In the genomic region with DNA sequence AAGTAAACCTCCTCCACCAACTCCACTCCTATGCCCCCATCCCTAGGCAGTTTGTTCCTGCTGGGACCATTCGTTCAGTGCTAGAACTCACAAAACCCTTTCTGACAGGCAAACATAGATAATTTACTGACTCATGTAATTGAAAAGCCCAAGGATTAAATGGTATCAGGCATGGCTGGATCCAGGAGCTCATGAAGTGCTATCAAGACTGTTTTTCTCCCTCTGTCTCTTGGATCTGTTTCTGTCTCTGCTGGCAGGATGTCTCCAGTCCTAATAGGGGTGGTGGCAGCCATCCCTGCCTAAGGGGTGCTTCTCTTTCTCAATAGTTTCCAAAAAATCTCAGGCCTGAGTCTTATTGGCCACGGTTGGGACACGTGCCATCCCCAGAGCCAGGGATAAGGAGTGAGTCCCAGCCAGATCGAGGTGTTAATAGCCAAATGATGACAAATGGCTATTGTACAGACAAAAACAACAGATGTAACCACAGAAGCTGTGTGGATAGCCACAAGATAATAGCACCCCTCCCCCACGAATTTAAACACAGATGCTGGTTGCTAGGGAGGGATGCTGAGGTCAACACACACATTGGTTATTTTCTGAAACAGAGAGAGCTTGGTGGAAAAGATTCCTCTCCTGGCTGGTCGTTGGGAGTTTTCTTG, we compare ENCODE assay signal across 13 cellular contexts.
DNase-seq lines count a peak whose midpoint lies in the region; FAIRE-seq lines count a peak whose summit lies in the region.
"Had no signal": no experiment of that assay in that cellular context is flagged by ENCODE, and none has a peak within 500 bp of the region (broad histone marks: within the 10 kb centered on the region; RNA-seq: fewer than 3 reads in every experiment).

No MANE protein-coding gene starts in this region.

- H2BK15ac ChIP-seq in neuronal stem cell (ENCODE audit: low read length), result no peak overlapping the region

- H3K4ac ChIP-seq in neuronal stem cell (ENCODE audit: low read length), result no peak overlapping the region

- no peak overlapping the region for H2AK5ac ChIP-seq in neuronal stem cell (ENCODE audit: low read depth, low read length)

- no peak overlapping the region for H2AFZ ChIP-seq in neuronal stem cell (ENCODE audit: low read length)

- H2BK120ac ChIP-seq in neuronal stem cell (ENCODE audit: low read depth, low read length), result no peak overlapping the region

- H3K27ac ChIP-seq in neuronal stem cell (replicated peaks; ENCODE audit: low read length), result no peak overlapping the region
- H3K27ac ChIP-seq: thyroid gland had no signal

- H3K4me1 ChIP-seq in neuronal stem cell (ENCODE audit: control insufficient read depth in 2 of 2, insufficient read depth in 1 of 2, low read depth in 1 of 2, low read length in 2 of 2), result peaks cover 0 to 1% of the 10 kb centered on the region in 2 donors
- H3K4me1 ChIP-seq: thyroid gland had no signal

- H4K8ac ChIP-seq in neuronal stem cell (ENCODE audit: low read depth, low read length), result no peak overlapping the region

- no peaks in the 10 kb centered on the region for H3K36me3 ChIP-seq in neuronal stem cell (replicated peaks in 1 of 2; ENCODE audit: control insufficient read depth in 2 of 2, insufficient read depth in 2 of 2, low read length in 2 of 2)
- H3K36me3 ChIP-seq: thyroid gland had no signal

- peak; percentile 71 for DNase-seq in AG20443 (ENCODE audit: low spot score)
- DNase-seq in GM19239 (ENCODE audit: insufficient read length, low spot score), result no peak
- peak; percentile 65 for DNase-seq in NCI-H82 treated with DMSO at 0.1 percent for 48 hours (lab: John Stamatoyannopoulos, UW; ENCODE audit: unreplicated experiment)
- peak; percentile 55 for DNase-seq in glomerular visceral epithelial cell (ENCODE audit: extremely low spot score)
- DNase-seq in stimulated activated CD4-positive, alpha-beta T cell treated with anti-CD3 and anti-CD28 coated beads, Interleukin-2, amount 100 ng/mL, for 48 hours, result no peak
- DNase-seq in NCI-H526 treated with DMSO at 0.1 percent for 48 hours (lab: John Stamatoyannopoulos, UW), result no peak
- DNase-seq in neuronal stem cell (ENCODE audit: low spot score), result no peak
- DNase-seq in HTR-8/SVneo (ENCODE audit: insufficient read length, low spot score), result no peak
- DNase-seq: activated CD4-positive, alpha-beta T cell treated with anti-CD3 and anti-CD28 coated beads, Interleukin-2, amount 10 ng/mL, durations not matched to agents 24 days and 14 days; activated naive CD8-positive, alpha-beta T cell treated with anti-CD3 and anti-CD28 coated beads, Interleukin-2, amount 50 U/mL, for 24 hours; SK-N-SH; thyroid gland had no signal

- H2BK12ac ChIP-seq in neuronal stem cell (ENCODE audit: low read length), result no peak overlapping the region

- H3K4me2 ChIP-seq in neuronal stem cell (ENCODE audit: insufficient read depth, low read length, poor library complexity, severe bottlenecking), result no peak overlapping the region
- H3K4me2 ChIP-seq: SK-N-SH had no signal

- no peak overlapping the region for H3K4me3 ChIP-seq in neuronal stem cell (ENCODE audit: low read length in 2 of 2)
- H3K4me3 ChIP-seq: thyroid gland had no signal

- no peaks in the 10 kb centered on the region for H3K79me1 ChIP-seq in neuronal stem cell (ENCODE audit: low read depth, low read length)

- no peak overlapping the region for H3K18ac ChIP-seq in neuronal stem cell (ENCODE audit: low read length)

- H4K91ac ChIP-seq in neuronal stem cell (ENCODE audit: low read depth, low read length, poor library complexity), result no peak overlapping the region

- FAIRE-seq in GM19239 (lab: Jason Lieb, UNC), result peak; percentile 11
- FAIRE-seq in HTR-8/SVneo (lab: Jason Lieb, UNC), result no peak
- FAIRE-seq: endothelial cell of umbilical vein had no signal

- no CpG with 5 or more reads among the region's 6 CpGs for WGBS in neuronal stem cell (ENCODE audit: extremely low coverage in 2 of 2, insufficient read length in 2 of 2, insufficient replicate concordance in 1 of 2), 2 donors

- no peak overlapping the region for H2BK5ac ChIP-seq in neuronal stem cell (ENCODE audit: low read length)

- H3K9ac ChIP-seq in neuronal stem cell (ENCODE audit: low read depth, low read length, poor library complexity), result no peak overlapping the region
- H3K9ac ChIP-seq: SK-N-SH had no signal

- H3K9me3 ChIP-seq in neuronal stem cell (replicated peaks in 1 of 2; ENCODE audit: control insufficient read depth in 2 of 2, insufficient read depth in 1 of 2, low read depth in 1 of 2, low read length in 2 of 2), result no peaks in the 10 kb centered on the region
- H3K9me3 ChIP-seq: SK-N-SH, thyroid gland had no signal

- H3K23ac ChIP-seq in neuronal stem cell (ENCODE audit: low read depth, low read length, poor library complexity), result no peak overlapping the region

- H3K14ac ChIP-seq in neuronal stem cell (ENCODE audit: low read length), result no peak overlapping the region

- peaks cover 0 to 3% (median 0%) of the 10 kb centered on the region in 3 experiments for H3K27me3 ChIP-seq in neuronal stem cell (ENCODE audit: control insufficient read depth in 3 of 3, insufficient read depth in 3 of 3, low read depth in 1 of 3, low read length in 3 of 3)
- H3K27me3 ChIP-seq: thyroid gland had no signal

Comparison
In these comparisons a context has a peak if more than half of its experiments do, and no peak if none do; other contexts are left out.
1. DNase-seq: peak in AG20443 (single experiment), NCI-H82 treated with DMSO at 0.1 percent for 48 hours (single experiment) and glomerular visceral epithelial cell (single experiment); none in GM19239 (single experiment), stimulated activated CD4-positive, alpha-beta T cell treated with anti-CD3 and anti-CD28 coated beads, Interleukin-2, amount 100 ng/mL, for 48 hours (0 of 2), NCI-H526 treated with DMSO at 0.1 percent for 48 hours (single experiment), neuronal stem cell (single experiment) and HTR-8/SVneo (single experiment).